ENCODE assay signal across 8 cellular contexts in genomic region chr3:49028673-49029562, GRCh38. TPM values are rescaled to one million over a fixed set of nuclear protein-coding genes. Genes with fewer than 3 reads are reported as not detected.
A peak's percentile ranks its signal among the peaks of the same experiment; 100 is the strongest.
DNase-seq lines count a peak whose midpoint lies in the region; ATAC-seq and TF ChIP-seq lines count a peak whose summit lies in the region.

Gene IMPDH2, minus strand, starts transcription at chr3:49029398. Its CDS starts 48 bp downstream, at chr3:49029350.

- peak within 1 kb of the TSS; percentile 89 for H3K4me3 Mint-ChIP-seq in activated CD4-positive, alpha-beta T cell treated with anti-CD3 and anti-CD28 coated beads for 36 hours

- H3K27ac Mint-ChIP-seq in activated CD4-positive, alpha-beta T cell treated with anti-CD3 and anti-CD28 coated beads for 36 hours: peak within 1 kb of the TSS; percentile 97

- peak; percentile 100 for TF ChIP-seq POLR2A in GM19099 (IDR thresholded peaks at IDR 0.05; ENCODE audit: extremely low read depth, insufficient read length, low read depth)

- POLR2A ChIA-PET in activated CD4-positive, alpha-beta T cell treated with anti-CD3 and anti-CD28 coated beads for 36 hours (lab: Charles Lee): interaction anchor here (0.6 to 1.8 kb wide), 16 partner anchors 8 to 383 kb away, joined by 3 to 26 read pairs (median 5); partner anchors contain the start of genes DALRD3, IP6K2, P4HTM and QRICH1

- no peaks in the 10 kb centered on the region for H3K9me3 Mint-ChIP-seq in activated CD4-positive, alpha-beta T cell treated with anti-CD3 and anti-CD28 coated beads for 36 hours (ENCODE audit: low read depth)

- CTCF ChIA-PET in activated CD4-positive, alpha-beta T cell treated with anti-CD3 and anti-CD28 coated beads for 36 hours (lab: Charles Lee): interaction anchor here (0.5 to 2.2 kb wide), 8 partner anchors 8 to 597 kb away, joined by 3 to 10 read pairs (median 3); partner anchors contain the start of genes QRICH1 and WDR6

- H3K27ac ChIP-seq in cingulate gyrus (ENCODE audit: low read depth, low read length) (peak within 1 kb of the TSS; percentile 98), layer of hippocampus (ENCODE audit: low read depth, low read length) (peak within 1 kb of the TSS; percentile 95)

- DNase-seq in AML-193 (lab: John Stamatoyannopoulos, UW): peak; percentile 94 to 95
- DNase-seq in NCI-H524 (lab: John Stamatoyannopoulos, UW): peak; percentile 61 to 92
- DNase-seq in activated CD4-positive, alpha-beta T cell treated with anti-CD3 and anti-CD28 coated beads for 36 hours: peak; percentile 96
- DNase-seq in stimulated activated CD4-positive, alpha-beta T cell treated with anti-CD3 and anti-CD28 coated beads, Interleukin-1b, Interleukin-23, amount 100 ng/mL, for 24 hours (ENCODE audit: low read depth in 4 of 4, low spot score in 1 of 4): peak; percentile 84 to 89 (median 86)

- H3K4me1 Mint-ChIP-seq in activated CD4-positive, alpha-beta T cell treated with anti-CD3 and anti-CD28 coated beads for 36 hours: peaks cover 53% of the 10 kb centered on the region

- no peaks in the 10 kb centered on the region for H3K27me3 Mint-ChIP-seq in activated CD4-positive, alpha-beta T cell treated with anti-CD3 and anti-CD28 coated beads for 36 hours

- ATAC-seq in HG03378 (IDR thresholded peaks at IDR 0.05; ENCODE audit: unreplicated experiment): peak; percentile 70
- ATAC-seq in activated CD4-positive, alpha-beta T cell treated with anti-CD3 and anti-CD28 coated beads for 36 hours: peak; percentile 93

- H3K36me3 Mint-ChIP-seq in activated CD4-positive, alpha-beta T cell treated with anti-CD3 and anti-CD28 coated beads for 36 hours (ENCODE audit: low read depth): peaks cover 68% of the 10 kb centered on the region

- H3K27me3 ChIP-seq in layer of hippocampus (ENCODE audit: control insufficient read depth, insufficient read depth, low read length): no peaks in the 10 kb centered on the region

- intact Hi-C loops in activated CD4-positive, alpha-beta T cell treated with anti-CD3 and anti-CD28 coated beads for 36 hours (cut with DNase I, micrococcal nuclease): loop anchor here (1.0 to 10.0 kb wide), 13 partner anchors 8 to 1554 kb away; partner anchors contain the start of genes AMT (in 1 of the 2), ARIH2 (in 1 of the 2), DAG1 (in 1 of the 2) and NICN1 (in 1 of the 2)

RNA-seq across cellular contexts. Expression of gene IMPDH2, which starts in this region (rescaled TPM):
- 100 to 1,000 TPM; 504 to 515 TPM for total RNA-seq in activated CD4-positive, alpha-beta T cell treated with anti-CD3 and anti-CD28 coated beads for 36 hours

Comparison
In these comparisons a context has a peak if more than half of its experiments do, and no peak if none do; other contexts are left out.
1. Peak in every context shown above with its lines: DNase-seq, ATAC-seq and H3K27ac ChIP-seq.